ENCODE assay signal across 1 cellular context in genomic region chr5:87246046-87246445, GRCh38.
TF ChIP-seq lines count a peak whose summit lies in the region.

No MANE protein-coding gene starts in this region.

TF ChIP-seq in GM23338, 12 proteins besides CTCF, POLR2A, EP300 and RAD21 (continued from another document):
- TF ChIP-seq REST (IDR thresholded peaks at IDR 0.05; ENCODE audit: unreplicated experiment) (no peak), CREB1 (CRISPR knock-in tag; IDR thresholded peaks at IDR 0.05; ENCODE audit: low read depth) (no peak), ZNF331 (CRISPR knock-in tag; IDR thresholded peaks at IDR 0.05; ENCODE audit: low read depth) (no peak)
